ENCODE assay signal across 10 cellular contexts in genomic region chrX:7146026-7146702, GRCh38. TPM values are rescaled to one million over a fixed set of nuclear protein-coding genes. Genes with fewer than 3 reads are reported as not detected.
DNase-seq lines count a peak whose midpoint lies in the region; ATAC-seq and TF ChIP-seq lines count a peak whose summit lies in the region.
"Had no signal": no experiment of that assay in that cellular context is flagged by ENCODE, and none has a peak within 500 bp of the region (broad histone marks: within the 10 kb centered on the region; RNA-seq: fewer than 3 reads in every experiment).

No MANE protein-coding gene starts in this region.

- no peaks in the 10 kb centered on the region; the same call in 1 of the 2 replicates for H3K36me3 ChIP-seq in PC-9 (ENCODE audit: low read depth)
- peaks cover 0 to 10% (median 0%) of the 10 kb centered on the region in 4 donors for H3K36me3 ChIP-seq in stomach
- no peaks in the 10 kb centered on the region for H3K36me3 ChIP-seq in osteoblast (ENCODE audit: insufficient read depth, low read length)

- no peak for DNase-seq in activated T-cell treated with anti-CD3 and anti-CD28 coated beads, Interleukin-2, amount 50 U/mL, for 24 hours
- DNase-seq in activated T-cell treated with anti-CD3 and anti-CD28 coated beads, Interleukin-2, amount 50 U/mL, for 1 hour, result no peak
- peak in 1 of 2 experiments; percentile 86 for DNase-seq in PC-9
- DNase-seq in iris pigment epithelial cell (ENCODE audit: low read depth), result peak; percentile 14
- DNase-seq in stomach, result no peak
- no peak for DNase-seq in Right ventricle myocardium inferior (ENCODE audit: missing footprints)
- no peak for DNase-seq in NCI-H1436 (lab: John Stamatoyannopoulos, UW)
- no peak for DNase-seq in osteoblast (ENCODE audit: insufficient read length, low spot score, missing footprints)
- DNase-seq: activated CD4-positive, alpha-beta T cell treated with anti-CD3 and anti-CD28 coated beads, Interleukin-2, amount 50 U/mL, for 1 hour; aorta had no signal

- intact Hi-C loops in PC-9 (cut with micrococcal nuclease; ENCODE audit: unreplicated experiment) (loop anchor here (1.0 kb wide), 1 partner anchor 14 kb away; no protein-coding TSS in a partner anchor), stomach (cut with DNase I; ENCODE audit: low total_unique reads) (no loop called here), Right ventricle myocardium inferior (cut with DNase I) (no loop called here)

- H3K79me2 ChIP-seq in PC-9 (ENCODE audit: low read depth) (peaks cover 82% of the 10 kb centered on the region), osteoblast (ENCODE audit: insufficient read depth, low read length) (peaks cover 46% of the 10 kb centered on the region)

- peaks cover 38% of the 10 kb centered on the region for H3K4me1 ChIP-seq in PC-9 (replicated peaks; ENCODE audit: insufficient read depth)
- H3K4me1 ChIP-seq in stomach, result peaks cover 0 to 31% (median 15%) of the 10 kb centered on the region in 4 donors
- H3K4me1 ChIP-seq in osteoblast (ENCODE audit: insufficient read depth, low read length), result peaks cover 3% of the 10 kb centered on the region

- POLR2A ChIA-PET in PC-9 (lab: Charles Lee; ENCODE audit: unreplicated experiment), result interaction anchor here (0.6 kb wide), 1 partner anchor 198 kb away, joined by 3 read pairs; no protein-coding TSS in a partner anchor

- H3K27me3 ChIP-seq in PC-9 (ENCODE audit: insufficient read depth, low read depth), result no peaks in the 10 kb centered on the region
- H3K27me3 ChIP-seq in stomach, result no peaks in the 10 kb centered on the region
- no peaks in the 10 kb centered on the region for H3K27me3 ChIP-seq in osteoblast (ENCODE audit: insufficient read depth, low read length)

- TF ChIP-seq EP300 in stomach (IDR thresholded peaks at IDR 0.05), result no peak

- peak overlapping the region; percentile 92 for H3K27ac Mint-ChIP-seq in activated T-cell treated with anti-CD3 and anti-CD28 coated beads, Interleukin-2, amount 50 U/mL, for 24 hours

- no peaks in the 10 kb centered on the region for H3K9me2 ChIP-seq in PC-9 (ENCODE audit: insufficient read depth)

- peaks cover 36% of the 10 kb centered on the region for H3K36me3 Mint-ChIP-seq in activated T-cell treated with anti-CD3 and anti-CD28 coated beads, Interleukin-2, amount 50 U/mL, for 24 hours (ENCODE audit: low read depth)

- H3K4me3 Mint-ChIP-seq in activated T-cell treated with anti-CD3 and anti-CD28 coated beads, Interleukin-2, amount 50 U/mL, for 24 hours, result peak overlapping the region; percentile 87

- H3K27ac ChIP-seq in PC-9 (peak overlapping the region; percentile 99), stomach (peak overlapping the region in 3 of 5 donors; percentile 9 to 90 (median 59)), osteoblast (ENCODE audit: low read depth, low read length) (no peak overlapping the region)

- no TSS peak for BruUV-seq in PC-9 (replicated peaks; lab: Mats Ljungman, UMichigan)

- no peaks in the 10 kb centered on the region for H3K9me3 Mint-ChIP-seq in activated T-cell treated with anti-CD3 and anti-CD28 coated beads, Interleukin-2, amount 50 U/mL, for 24 hours

- H3K4me3 ChIP-seq in PC-9 (peak overlapping the region; percentile 90; the same call in 1 of the 2 replicates), stomach (no peak overlapping the region), osteoblast (ENCODE audit: insufficient read depth, low read length) (no peak overlapping the region)

- peaks cover 23% of the 10 kb centered on the region for H3F3A ChIP-seq in PC-9 (ENCODE audit: insufficient read depth, low read depth)

- no peak for TF ChIP-seq POLR2A in stomach (IDR thresholded peaks at IDR 0.05)

- H2AFZ ChIP-seq in PC-9 (no peak overlapping the region), osteoblast (ENCODE audit: low read length) (no peak overlapping the region)

- H3K27me3 Mint-ChIP-seq in activated T-cell treated with anti-CD3 and anti-CD28 coated beads, Interleukin-2, amount 50 U/mL, for 24 hours, result no peaks in the 10 kb centered on the region

- peak overlapping the region; percentile 83 for H3K4me2 ChIP-seq in PC-9
- H3K4me2 ChIP-seq in osteoblast (ENCODE audit: insufficient read depth, low read length), result no peak overlapping the region

- TF ChIP-seq CTCF in PC-9 (conservative IDR thresholded peaks at IDR 0.05) (no peak), stomach (IDR thresholded peaks at IDR 0.05) (no peak), osteoblast (IDR thresholded peaks at IDR 0.05; ENCODE audit: extremely low read depth, low read depth, low read length) (no peak)

- ATAC-seq in Right ventricle myocardium inferior, result no peak

- CTCF ChIA-PET in PC-9 (lab: Charles Lee), result no interaction called here

- H3K9me3 ChIP-seq in PC-9 (ENCODE audit: insufficient read depth, low read depth) (no peaks in the 10 kb centered on the region), stomach (peaks cover 0 to 6% (median 0%) of the 10 kb centered on the region in 4 donors), osteoblast (ENCODE audit: low read depth, low read length) (no peaks in the 10 kb centered on the region)

- peaks cover 51% of the 10 kb centered on the region for H3K4me1 Mint-ChIP-seq in activated T-cell treated with anti-CD3 and anti-CD28 coated beads, Interleukin-2, amount 50 U/mL, for 24 hours (ENCODE audit: low read depth)

- H4K20me1 ChIP-seq in PC-9 (ENCODE audit: insufficient read depth) (no peaks in the 10 kb centered on the region), osteoblast (ENCODE audit: insufficient read depth, low read length) (peaks cover 9% of the 10 kb centered on the region)

- WGBS in stomach, 5 donors, result 80 to 92% (median 85%) methylated on average over 3 of the region's 3 CpGs

RNA-seq across cellular contexts. Expression of gene STS, which starts 1.3 kb away (rescaled TPM):
- total RNA-seq in PC-9 (2021) (2.2 and 3.3 TPM in 2 replicates), stomach (10 to 100 TPM in 2 of 5 donors, 1 to 10 TPM in 3; 2.3 to 13.4 (median 9.4) TPM), Right ventricle myocardium inferior (5.0 TPM), osteoblast (10.9 and 15.0 TPM in 2 replicates)
- polyA plus RNA-seq in stomach, result 1 to 10 TPM; 2.1 to 7.8 (median 5.4) TPM

RNA-seq across cellular contexts. Expression of gene PUDP, which starts 1.8 kb away (rescaled TPM):
- total RNA-seq in PC-9 (2021) (22.6 and 24.9 TPM in 2 replicates), stomach (10 to 100 TPM in 4 of 5 donors, 1 to 10 TPM in 1; 1.8 to 42.0 (median 22.2) TPM), Right ventricle myocardium inferior (22.1 TPM), osteoblast (6.5 and 9.4 TPM in 2 replicates)
- polyA plus RNA-seq in stomach, result 10 to 100 TPM in 2 of 3 donors, 1 to 10 TPM in 1; 6.9 to 39.7 (median 13.3) TPM
